Comparison of ENCODE assay signal across 20 cellular contexts in the genomic region with DNA sequence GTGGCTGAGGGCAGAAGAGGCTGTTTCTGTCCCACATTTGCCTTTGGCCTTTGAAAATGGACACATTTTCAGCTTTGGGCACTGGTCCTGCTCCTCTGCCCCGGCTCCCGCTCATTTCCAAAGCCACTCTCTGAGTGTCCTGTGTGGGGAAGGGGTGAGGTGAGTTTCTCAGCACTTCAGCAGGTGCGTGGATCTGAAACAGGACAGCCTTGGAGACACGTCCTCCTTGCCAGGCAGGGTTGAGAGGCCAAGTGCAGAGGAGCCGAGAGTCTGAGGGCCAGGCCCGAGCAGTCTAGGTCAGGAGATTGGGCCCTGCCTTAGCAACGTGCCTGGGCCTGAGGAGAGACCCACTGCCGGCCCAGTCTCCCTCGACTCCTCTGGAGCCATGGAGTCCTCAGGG. TPM values are rescaled to one million over a fixed set of nuclear protein-coding genes. Genes with fewer than 3 reads are reported as not detected.
DNase-seq lines count a peak whose midpoint lies in the region; ATAC-seq and TF ChIP-seq lines count a peak whose summit lies in the region.
"Had no signal": no experiment of that assay in that cellular context is flagged by ENCODE, and none has a peak within 500 bp of the region (broad histone marks: within the 10 kb centered on the region; RNA-seq: fewer than 3 reads in every experiment).

No MANE protein-coding gene starts in this region.

- H3K4me1 Mint-ChIP-seq in immature natural killer cell: no peaks in the 10 kb centered on the region

- H3K27ac Mint-ChIP-seq in immature natural killer cell: no peak overlapping the region
- H3K27ac Mint-ChIP-seq: CD14-positive monocyte, HFFc6 had no signal

- ATAC-seq in GM19452 (IDR thresholded peaks at IDR 0.05; ENCODE audit: unreplicated experiment): no peak

- TF ChIP-seq CTCF in thyroid gland (IDR thresholded peaks at IDR 0.05): peak in 2 of 6 experiments; percentile 11 to 15

- H3K4me3 ChIP-seq in thyroid gland (replicated peaks in 1 of 3): no peak overlapping the region

- WGBS in thyroid gland, 2 donors: 70 to 75% methylated on average over 5 to 9 of the region's 9 CpGs

- H3K27me3 ChIP-seq in thyroid gland: no peaks in the 10 kb centered on the region

- intact Hi-C loops in thyroid gland (cut with DNase I): no loop called here

- H3K9me3 ChIP-seq in thyroid gland: no peaks in the 10 kb centered on the region

- H3K27me3 Mint-ChIP-seq in immature natural killer cell (ENCODE audit: low read depth in 3 of 3): peaks cover 0 to 4% (median 0%) of the 10 kb centered on the region in 3 donors

- H3K36me3 Mint-ChIP-seq in immature natural killer cell: no peaks in the 10 kb centered on the region
- H3K36me3 Mint-ChIP-seq: CD14-positive monocyte had no signal

- peaks cover 0 to 8% of the 10 kb centered on the region in 2 donors for H3K4me1 ChIP-seq in thyroid gland

- H3K36me3 ChIP-seq in thyroid gland: no peaks in the 10 kb centered on the region

- TF ChIP-seq POLR2A in thyroid gland (IDR thresholded peaks at IDR 0.05): no peak

- H3K27ac ChIP-seq in thyroid gland: peak overlapping the region; percentile 33 to 69 (median 57)
- H3K27ac ChIP-seq: RWPE1 had no signal

- peak; percentile 6 for DNase-seq in D341Med (ENCODE audit: low spot score)
- DNase-seq in NAMALWA (ENCODE audit: low spot score): peak; percentile 30
- peak; percentile 52 for DNase-seq in islet precursor cell
- DNase-seq in thyroid gland: peak; percentile 17 to 27
- DNase-seq in immature natural killer cell: no peak
- DNase-seq in superior temporal gyrus (ENCODE audit: extremely low spot score): no peak
- DNase-seq: GDM1, HFFc6, KBM-7, NCI-H1105 treated with DMSO at 0.1 percent for 48 hours, NCI-H1694, NCI-H2081 treated with DMSO at 0.1 percent for 48 hours, NCI-H510A, NCI-H774 had no signal

- no peaks in the 10 kb centered on the region for H3K9me3 Mint-ChIP-seq in immature natural killer cell
- H3K9me3 Mint-ChIP-seq: HFFc6 had no signal

- H3K4me3 Mint-ChIP-seq in immature natural killer cell: no peak overlapping the region
- H3K4me3 Mint-ChIP-seq: CD14-positive monocyte, HFFc6 had no signal

RNA-seq across cellular contexts. Expression of gene ALPI, which starts 21.9 kb away (rescaled TPM):
- not detected for total RNA-seq in thyroid gland
- not detected for polyA plus RNA-seq in immature natural killer cell
- total RNA-seq: Daoy, H4, HepG2, HFFc6 had no signal
- polyA plus RNA-seq: CD14-positive monocyte, HepG2 had no signal

RNA-seq across cellular contexts. Expression of gene ALPG, which starts 27.4 kb away (rescaled TPM):
- not detected for total RNA-seq in thyroid gland
- not detected for polyA plus RNA-seq in immature natural killer cell
- total RNA-seq: Daoy, H4, HepG2, HFFc6 had no signal
- polyA plus RNA-seq: CD14-positive monocyte, HepG2 had no signal

RNA-seq across cellular contexts. Expression of gene ECEL1, which starts 53.5 kb away (rescaled TPM):
- total RNA-seq in thyroid gland: 1 to 10 TPM in 2 of 4 donors, under 1 TPM in 2; 0.11 to 1.5 (median 1.2) TPM
- not detected for polyA plus RNA-seq in immature natural killer cell
- total RNA-seq: Daoy, H4, HepG2, HFFc6 had no signal
- polyA plus RNA-seq: CD14-positive monocyte, HepG2 had no signal

RNA-seq across cellular contexts. Expression of gene ALPP, which starts 55.5 kb away (rescaled TPM):
- not detected for total RNA-seq in thyroid gland
- not detected for polyA plus RNA-seq in immature natural killer cell
- total RNA-seq: Daoy, HepG2, HFFc6 had no signal
- polyA plus RNA-seq: CD14-positive monocyte, HepG2 had no signal

Comparison
In these comparisons a context has a peak if more than half of its experiments do, and no peak if none do; other contexts are left out.
1. DNase-seq: peak in D341Med (single experiment), NAMALWA (single experiment), islet precursor cell (single experiment) and thyroid gland (2 of 2); none in immature natural killer cell (0 of 3) and superior temporal gyrus (single experiment).